ENCODE assay signal across 15 cellular contexts in the genomic region with DNA sequence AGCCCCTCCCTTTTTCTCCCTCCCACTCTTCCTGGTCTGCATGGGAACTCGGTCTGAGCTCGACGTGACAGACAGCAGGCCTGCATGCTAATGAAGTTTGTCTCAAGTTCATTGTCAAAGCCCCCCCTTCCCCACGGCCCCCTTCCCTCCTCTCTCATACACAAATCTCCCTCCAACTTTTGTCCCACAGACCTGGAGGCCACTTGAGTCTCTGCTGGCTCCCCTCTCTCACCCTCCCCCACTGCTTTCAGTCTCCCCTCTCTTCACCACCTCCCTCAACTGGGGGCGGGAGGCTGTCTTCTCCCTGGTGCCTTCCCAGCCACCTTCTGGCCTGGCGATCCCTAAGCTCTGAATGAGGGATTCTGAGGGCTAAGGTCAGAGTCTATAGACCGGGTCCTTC.
"Had no signal": no experiment of that assay in that cellular context is flagged by ENCODE, and none has a peak within 500 bp of the region (broad histone marks: within the 10 kb centered on the region; RNA-seq: fewer than 3 reads in every experiment).

No MANE protein-coding gene starts in this region.

- H3K36me3 ChIP-seq: heart left ventricle, lower lobe of right lung, neutrophil, right atrium auricular region, thyroid gland, vagina had no signal

- H3K4me1 ChIP-seq: foreskin keratinocyte had no signal

- FAIRE-seq: bronchial epithelial cell had no signal

- H3K9me3 ChIP-seq: heart left ventricle, lower lobe of right lung, neutrophil, right atrium auricular region, thyroid gland, vagina had no signal

- H3K27me3 ChIP-seq: vagina had no signal

- DNase-seq: activated CD4-positive, alpha-beta T cell treated with anti-CD3 and anti-CD28 coated beads, Interleukin-2, amount 50 U/mL, for 1 hour; activated effector memory CD4-positive, alpha-beta T cell treated with anti-CD3 and anti-CD28 coated beads, Interleukin-2, amount 50 U/mL, for 16 hours; activated T-cell treated with anti-CD3 and anti-CD28 coated beads, Interleukin-2, amount 50 U/mL, for 1 hour; aorta; foreskin keratinocyte; heart left ventricle; lower lobe of right lung; naive thymus-derived CD4-positive, alpha-beta T cell; T-helper 2 cell; thyroid gland had no signal

- H3K4me3 ChIP-seq: heart left ventricle, lower lobe of right lung, right atrium auricular region, skin epidermis, thyroid gland, vagina had no signal

- H3K27ac ChIP-seq: foreskin keratinocyte, heart left ventricle, lower lobe of right lung, neutrophil, right atrium auricular region, skin epidermis, thyroid gland, vagina had no signal
